In genomic region chr1:44485229-44485932, GRCh38 we compare ENCODE assay signal across 8 cellular contexts.
DNase-seq lines count a peak whose midpoint lies in the region; ATAC-seq, FAIRE-seq and TF ChIP-seq lines count a peak whose summit lies in the region.

No MANE protein-coding gene starts in this region.

- H2AFZ ChIP-seq in K562 (ENCODE audit: low read depth, low read length): no peak overlapping the region; the same call in 1 of the 2 replicates
- H2AFZ ChIP-seq in mesenchymal stem cell (ENCODE audit: low read depth, low read length): no peak overlapping the region

- H2BK12ac ChIP-seq in mesenchymal stem cell (ENCODE audit: low read length in 2 of 2): peak overlapping the region in 1 of 2 experiments; percentile 18

- BruUV-seq in K562 (replicated peaks; lab: Mats Ljungman, UMichigan): no TSS peak

- H4K8ac ChIP-seq in mesenchymal stem cell (ENCODE audit: low read length): no peak overlapping the region

- no peak overlapping the region for H2AK5ac ChIP-seq in mesenchymal stem cell (ENCODE audit: low read length, severe bottlenecking)

- H2BK15ac ChIP-seq in mesenchymal stem cell (ENCODE audit: low read depth, poor library complexity, severe bottlenecking): no peak overlapping the region

- ATAC-seq in K562 (peak; percentile 97), HG02642 (IDR thresholded peaks at IDR 0.05; ENCODE audit: poor library complexity, unreplicated experiment) (no peak), HG03159 (IDR thresholded peaks at IDR 0.05; ENCODE audit: unreplicated experiment) (no peak)

- no peaks in the 10 kb centered on the region for H3K36me3 ChIP-seq in BLaER1 treated with 17β-estradiol and CSF1 and Interleukin-3, amounts not matched to agents 10 nM and 100 nM
- no peaks in the 10 kb centered on the region for H3K36me3 ChIP-seq in K562 (ENCODE audit: control insufficient read depth, insufficient read depth, low read length)
- no peaks in the 10 kb centered on the region for H3K36me3 ChIP-seq in mesenchymal stem cell (ENCODE audit: control insufficient read depth in 1 of 2, insufficient read depth in 2 of 2, low read depth in 1 of 2, low read length in 2 of 2)

- 11% methylated on average over 13 of the region's 13 CpGs for WGBS in K562 (ENCODE audit: insufficient coverage, low coverage, missing lambda C conversion rate)
- WGBS in mesenchymal stem cell: 8% methylated on average over 9 of the region's 13 CpGs

- intact Hi-C loops in K562 (cut with micrococcal nuclease): no loop called here

- H4K91ac ChIP-seq in mesenchymal stem cell (ENCODE audit: low read length): no peak overlapping the region

- H3K9ac ChIP-seq in BLaER1 treated with 17β-estradiol and CSF1 and Interleukin-3, amounts not matched to agents 10 nM and 100 nM: peak overlapping the region in 4 of 11 experiments; percentile 29 to 68 (median 54); a peak in 7 of 22 replicates
- no peak overlapping the region for H3K9ac ChIP-seq in K562 (ENCODE audit: insufficient read depth in 1 of 2, low read depth in 2 of 2, low read length in 2 of 2)
- H3K9ac ChIP-seq in mesenchymal stem cell (ENCODE audit: low read length): peak overlapping the region; percentile 59

- peak; percentile 95 for TF ChIP-seq EP300 in K562 (IDR thresholded peaks at IDR 0.05; ENCODE audit: low read length)

- POLR2A ChIA-PET in K562 (lab: Yijun Ruan, JAX): interaction anchor here (1.2 to 2.4 kb wide), 5 partner anchors 9 to 22 kb away, joined by 3 to 15 read pairs (median 4); no protein-coding TSS in a partner anchor

- peak overlapping the region in 8 of 11 experiments; percentile 7 to 80 (median 72); a peak in 14 of 22 replicates for H3K4me2 ChIP-seq in BLaER1 treated with 17β-estradiol and CSF1 and Interleukin-3, amounts not matched to agents 10 nM and 100 nM
- H3K4me2 ChIP-seq in K562 (ENCODE audit: insufficient read depth, low read length) (peak overlapping the region; percentile 28; the same call in 1 of the 2 replicates), mesenchymal stem cell (ENCODE audit: low read length, poor library complexity, severe bottlenecking) (peak overlapping the region; percentile 68)

- H3K27me3 ChIP-seq in BLaER1 treated with 17β-estradiol and CSF1 and Interleukin-3, amounts not matched to agents 10 nM and 100 nM: peaks cover 0 to 8% (median 0%) of the 10 kb centered on the region in 11 experiments; a peak in 3 of 22 replicates
- H3K27me3 ChIP-seq in K562 (ENCODE audit: control insufficient read depth in 2 of 2, insufficient read depth in 2 of 2, low read length in 2 of 2): peaks cover 20 to 24% of the 10 kb centered on the region in 2 experiments
- H3K27me3 ChIP-seq in mesenchymal stem cell (ENCODE audit: control insufficient read depth in 1 of 2, insufficient read depth in 1 of 2, low read length in 2 of 2): peaks cover 8 to 32% of the 10 kb centered on the region in 2 experiments

- TF ChIP-seq RAD21 in K562 (CRISPR knock-in tag; conservative IDR thresholded peaks at IDR 0.05 in 1 of 2, IDR thresholded peaks at IDR 0.05 in 1 of 2): 0 out of 4 replicates have a peak, but pooled peaks of 1 of the 2 experiments have one; percentile 15

- no peak for TF ChIP-seq POLR2A in NB4 (IDR thresholded peaks at IDR 0.05; ENCODE audit: extremely low read depth, insufficient read length)
- no peak for TF ChIP-seq POLR2A in K562 (conservative IDR thresholded peaks at IDR 0.05)

- CTCF ChIA-PET in K562 (lab: Yijun Ruan, JAX; ENCODE audit: low intra/inter-chr PET ratio): interaction anchor here (0.7 kb wide), 1 partner anchor 61 kb away, joined by 3 read pairs; no protein-coding TSS in a partner anchor

- peak; percentile 94 for FAIRE-seq in K562 (lab: Jason Lieb, UNC)

- no peak for TF ChIP-seq CTCF in NB4 (IDR thresholded peaks at IDR 0.05; ENCODE audit: low read depth, low read length)
- no peak for TF ChIP-seq CTCF in K562 (IDR thresholded peaks at IDR 0.05 in 2 of 3, conservative IDR thresholded peaks at IDR 0.05 in 1 of 3; ENCODE audit: insufficient read depth in 2 of 3, low read depth in 1 of 3, low read length in 3 of 3)

- H4K20me1 ChIP-seq in BLaER1 treated with 17β-estradiol and CSF1 and Interleukin-3, amounts not matched to agents 10 nM and 100 nM: no peaks in the 10 kb centered on the region
- H4K20me1 ChIP-seq in K562 (replicated peaks; ENCODE audit: control insufficient read depth, insufficient read depth, low read length): no peaks in the 10 kb centered on the region; the same call in 1 of the 2 replicates

- peaks cover 0 to 29% (median 20%) of the 10 kb centered on the region in 10 experiments; a peak in 15 of 20 replicates for H3K4me1 ChIP-seq in BLaER1 treated with 17β-estradiol and CSF1 and Interleukin-3, amounts not matched to agents 10 nM and 100 nM
- H3K4me1 ChIP-seq in K562 (replicated peaks in 1 of 2; ENCODE audit: control insufficient read depth in 2 of 2, insufficient read depth in 2 of 2, low read length in 2 of 2) (peaks cover 5 to 16% of the 10 kb centered on the region in 2 experiments; a peak in 4 of 5 replicates), mesenchymal stem cell (ENCODE audit: control insufficient read depth, insufficient read depth, low read depth, low read length) (peaks cover 10% of the 10 kb centered on the region)

- H3K9me1 ChIP-seq in K562 (ENCODE audit: control insufficient read depth, insufficient read depth, low read length): no peaks in the 10 kb centered on the region

- in situ Hi-C loops in K562 (cut with MboI): no loop called here

- no peaks in the 10 kb centered on the region for H3K79me2 ChIP-seq in K562 (ENCODE audit: control insufficient read depth, insufficient read depth, low read length)

- H2BK120ac ChIP-seq in mesenchymal stem cell (ENCODE audit: low read depth, low read length): no peak overlapping the region

- H3K4ac ChIP-seq in mesenchymal stem cell (ENCODE audit: low read depth in 1 of 2, low read length in 2 of 2): no peak overlapping the region

- H3K27ac ChIP-seq in BLaER1 treated with 17β-estradiol and CSF1 and Interleukin-3, amounts not matched to agents 10 nM and 100 nM: peak overlapping the region in 7 of 11 experiments; percentile 29 to 81 (median 65); a peak in 12 of 22 replicates
- H3K27ac ChIP-seq in K562 (ENCODE audit: extremely low read depth, low read depth, low read length) (no peak overlapping the region), mesenchymal stem cell (ENCODE audit: low read length, poor library complexity, severe bottlenecking) (peak overlapping the region; percentile 49)

- no peak overlapping the region for H3K4me3 ChIP-seq in BLaER1 treated with 17β-estradiol and CSF1 and Interleukin-3, amounts not matched to agents 10 nM and 100 nM
- H3K4me3 ChIP-seq in NB4 (ENCODE audit: low read depth, low read length): no peak overlapping the region
- H3K4me3 ChIP-seq in K562: no peak overlapping the region
- no peak overlapping the region for H3K4me3 ChIP-seq in mesenchymal stem cell (ENCODE audit: insufficient read depth in 1 of 2, low read depth in 1 of 2, low read length in 2 of 2)

- no peak overlapping the region for H3K14ac ChIP-seq in mesenchymal stem cell (ENCODE audit: low read length in 2 of 2)

- peak; percentile 92 for DNase-seq in NB4 (ENCODE audit: low read depth)
- DNase-seq in K562 (ENCODE audit: extremely low read depth in 1 of 4, low spot score in 3 of 4): peak; percentile 78 to 87 (median 84)
- peak; percentile 87 for DNase-seq in mesenchymal stem cell
- DNase-seq in putamen (ENCODE audit: low spot score): no peak
- DNase-seq in NCI-H1105 (lab: John Stamatoyannopoulos, UW): no peak

- no peak overlapping the region for H2BK5ac ChIP-seq in mesenchymal stem cell (ENCODE audit: low read depth, low read length, poor library complexity, severe bottlenecking)

- no peak overlapping the region for H3K18ac ChIP-seq in mesenchymal stem cell (ENCODE audit: low read depth in 1 of 2, low read length in 2 of 2)

- H3K79me1 ChIP-seq in mesenchymal stem cell (replicated peaks; ENCODE audit: low read length, poor library complexity, severe bottlenecking): no peaks in the 10 kb centered on the region

- H3K23ac ChIP-seq in mesenchymal stem cell (ENCODE audit: low read length in 2 of 2): no peak overlapping the region

- 0 out of 22 replicates have a peak, but pooled peaks cover 0 to 3% (median 0%) of the 10 kb centered on the region in 11 experiments for H3K9me3 ChIP-seq in BLaER1 treated with 17β-estradiol and CSF1 and Interleukin-3, amounts not matched to agents 10 nM and 100 nM (replicated peaks in 1 of 11)
- H3K9me3 ChIP-seq in K562 (replicated peaks; ENCODE audit: control insufficient read depth, insufficient read depth, low read depth, low read length) (no peaks in the 10 kb centered on the region), mesenchymal stem cell (ENCODE audit: control insufficient read depth, low read length) (no peaks in the 10 kb centered on the region)

TF ChIP-seq in K562, 482 proteins besides CTCF, POLR2A, EP300 and RAD21 (continues in another document):
- no peak for TF ChIP-seq NELFE (IDR thresholded peaks at IDR 0.05; ENCODE audit: insufficient read depth, insufficient read length)
- no peak for TF ChIP-seq USF2 (CRISPR knock-in tag; IDR thresholded peaks at IDR 0.05)
- no peak for TF ChIP-seq MCM5 (IDR thresholded peaks at IDR 0.05; ENCODE audit: low read depth)

Comparison
In these comparisons a context has a peak if more than half of its experiments do, and no peak if none do; other contexts are left out.
1. DNase-seq: peak in NB4 (single experiment), K562 (4 of 4) and mesenchymal stem cell (single experiment); none in putamen (single experiment) and NCI-H1105 (single experiment).
2. Peak in every context shown above with its lines, with median percentiles within 50 percentile points of each other: H3K4me2 ChIP-seq.